In genomic region chr3:120661963-120662347, GRCh38 we compare ENCODE assay signal across 13 cellular contexts. TPM values are rescaled to one million over a fixed set of nuclear protein-coding genes. Genes with fewer than 3 reads are reported as not detected.
DNase-seq lines count a peak whose midpoint lies in the region; ATAC-seq, FAIRE-seq and TF ChIP-seq lines count a peak whose summit lies in the region.
"Had no signal": no experiment of that assay in that cellular context is flagged by ENCODE, and none has a peak within 500 bp of the region (broad histone marks: within the 10 kb centered on the region; RNA-seq: fewer than 3 reads in every experiment).

No MANE protein-coding gene starts in this region.

- no peak overlapping the region for H2BK20ac ChIP-seq in IMR-90 (ENCODE audit: low read depth, low read length)

- H2AK5ac ChIP-seq in IMR-90 (ENCODE audit: low read depth, low read length), result no peak overlapping the region

- H3K4me2 ChIP-seq in A549 (peak overlapping the region; percentile 82), IMR-90 (ENCODE audit: low read depth, low read length) (no peak overlapping the region), parathyroid adenoma (ENCODE audit: low read length) (peak overlapping the region; percentile 28)

- ATAC-seq in A549, result peak; percentile 68 to 75; a peak in 4 of 6 replicates
- 0 out of 2 replicates have a peak, but pooled peaks have one; percentile 24 for ATAC-seq in IMR-90 (ENCODE audit: low read depth)
- no peak for ATAC-seq in gastroesophageal sphincter

- CTCF ChIA-PET in A549 (lab: Yijun Ruan, JAX), result no interaction called here
- CTCF ChIA-PET in IMR-90 (lab: Yijun Ruan, JAX), result no interaction called here

- no peak overlapping the region for H4K91ac ChIP-seq in IMR-90 (ENCODE audit: insufficient read depth, low read depth, low read length)

- H3K4me1 ChIP-seq in A549 (peaks cover 39% of the 10 kb centered on the region), IMR-90 (ENCODE audit: control insufficient read depth, insufficient read depth, low read length) (peaks cover 3% of the 10 kb centered on the region; the same call in 1 of the 2 replicates), parathyroid adenoma (no peaks in the 10 kb centered on the region), gastroesophageal sphincter (no peaks in the 10 kb centered on the region)
- H3K4me1 ChIP-seq: Caco-2 had no signal

- no peaks in the 10 kb centered on the region for H3K79me2 ChIP-seq in parathyroid adenoma

- no peak overlapping the region for H2BK5ac ChIP-seq in IMR-90 (ENCODE audit: low read depth, low read length, poor library complexity, severe bottlenecking)

- H3K23ac ChIP-seq in IMR-90 (ENCODE audit: low read depth, low read length), result no peak overlapping the region

- TF ChIP-seq RAD21 in A549 (conservative IDR thresholded peaks at IDR 0.05 in 1 of 2, IDR thresholded peaks at IDR 0.05 in 1 of 2) (no peak), IMR-90 (IDR thresholded peaks at IDR 0.05; ENCODE audit: low read length) (no peak)

- WGBS in A549 (ENCODE audit: missing lambda C conversion rate), result 47% methylated on average over 5 of the region's 5 CpGs
- WGBS in IMR-90 (ENCODE audit: extremely low coverage in 2 of 2, insufficient read length in 1 of 2), 2 experiments, result 65 to 80% methylated on average over 1 to 5 of the region's 5 CpGs
- 51 to 60% methylated on average over 5 of the region's 5 CpGs for WGBS in gastroesophageal sphincter (ENCODE audit: low coverage in 1 of 2), 2 donors

- no peak overlapping the region for H3K9ac ChIP-seq in IMR-90 (ENCODE audit: low read depth, low read length)
- no peak overlapping the region for H3K9ac ChIP-seq in parathyroid adenoma

- no peak overlapping the region for H4K5ac ChIP-seq in IMR-90 (ENCODE audit: low read depth, low read length)

- H4K8ac ChIP-seq in IMR-90 (ENCODE audit: low read depth in 2 of 2, low read length in 2 of 2), result no peak overlapping the region

- no peak overlapping the region for H3K4ac ChIP-seq in IMR-90 (ENCODE audit: low read depth, low read length)

- FAIRE-seq in A549 (lab: Jason Lieb, UNC) (no peak), bronchial epithelial cell (lab: Jason Lieb, UNC) (no peak)

- no peak overlapping the region for H2AK9ac ChIP-seq in IMR-90 (replicated peaks; ENCODE audit: low read depth, low read length, poor library complexity)

- no peaks in the 10 kb centered on the region for H3K9me1 ChIP-seq in IMR-90 (ENCODE audit: insufficient read depth, low read length)

- H3K36me3 ChIP-seq in IMR-90 (ENCODE audit: control insufficient read depth, insufficient read depth, low read length) (no peaks in the 10 kb centered on the region), bronchial epithelial cell (ENCODE audit: control insufficient read depth, insufficient read depth, low read length) (no peaks in the 10 kb centered on the region), parathyroid adenoma (ENCODE audit: control insufficient read depth, insufficient read depth, low read length) (no peaks in the 10 kb centered on the region), gastroesophageal sphincter (no peaks in the 10 kb centered on the region)

- H3K79me1 ChIP-seq in IMR-90 (ENCODE audit: low read depth in 1 of 2, low read length in 2 of 2), result no peaks in the 10 kb centered on the region

- no peak overlapping the region for H2AFZ ChIP-seq in IMR-90 (replicated peaks; ENCODE audit: low read length, poor library complexity)
- peak overlapping the region; percentile 38 for H2AFZ ChIP-seq in parathyroid adenoma

- POLR2A ChIA-PET in A549 (lab: Yijun Ruan, JAX) (interaction anchor here (1.0 kb wide), 1 partner anchor 17 kb away, joined by 3 read pairs; no protein-coding TSS in a partner anchor), IMR-90 (lab: Charles Lee; ENCODE audit: unreplicated experiment) (no interaction called here)

- H3K9me3 ChIP-seq in A549, result peaks cover 4% of the 10 kb centered on the region; the same call in 1 of the 3 replicates
- no peaks in the 10 kb centered on the region for H3K9me3 ChIP-seq in IMR-90 (ENCODE audit: control insufficient read depth, insufficient read depth, low read length)
- H3K9me3 ChIP-seq in parathyroid adenoma (ENCODE audit: control insufficient read depth, low read length), result no peaks in the 10 kb centered on the region
- H3K9me3 ChIP-seq in gastroesophageal sphincter, result no peaks in the 10 kb centered on the region
- H3K9me3 ChIP-seq: Caco-2 had no signal

- H3K27ac ChIP-seq in A549, result peak overlapping the region; percentile 64 to 78
- peak overlapping the region; percentile 6; the same call in 1 of the 2 replicates for H3K27ac ChIP-seq in IMR-90 (ENCODE audit: insufficient read depth, low read length)
- no peak overlapping the region for H3K27ac ChIP-seq in parathyroid adenoma
- H3K27ac ChIP-seq in gastroesophageal sphincter, result no peak overlapping the region
- H3K27ac ChIP-seq: HL-60 had no signal

- TF ChIP-seq CTCF in A549 (IDR thresholded peaks at IDR 0.05) (no peak), IMR-90 (conservative IDR thresholded peaks at IDR 0.05; ENCODE audit: low read depth, low read length) (no peak), bronchial epithelial cell (IDR thresholded peaks at IDR 0.05; ENCODE audit: insufficient read depth, low read length, severe bottlenecking) (no peak), parathyroid adenoma (IDR thresholded peaks at IDR 0.05) (no peak), GM13976 (IDR thresholded peaks at IDR 0.05; ENCODE audit: borderline replicate concordance, control extremely low read depth, extremely low read depth, insufficient read depth, missing control alignments) (no peak), gastroesophageal sphincter (IDR thresholded peaks at IDR 0.05) (no peak)

- no peak for TF ChIP-seq EP300 in A549 (IDR thresholded peaks at IDR 0.05)
- no peak for TF ChIP-seq EP300 in gastroesophageal sphincter (IDR thresholded peaks at IDR 0.05)

- TF ChIP-seq POLR2A in A549 (IDR thresholded peaks at IDR 0.05; ENCODE audit: low read length), result no peak
- TF ChIP-seq POLR2A in IMR-90 (IDR thresholded peaks at IDR 0.05; ENCODE audit: low read depth, low read length), result no peak
- no peak for TF ChIP-seq POLR2A in gastroesophageal sphincter (IDR thresholded peaks at IDR 0.05)

- H3K27me3 ChIP-seq in IMR-90 (ENCODE audit: control insufficient read depth, insufficient read depth, low read length) (0 out of 2 replicates have a peak, but pooled peaks cover 2% of the 10 kb centered on the region), bronchial epithelial cell (ENCODE audit: control insufficient read depth, insufficient read depth, low read length) (no peaks in the 10 kb centered on the region), parathyroid adenoma (ENCODE audit: control insufficient read depth, insufficient read depth, low read length) (no peaks in the 10 kb centered on the region), gastroesophageal sphincter (no peaks in the 10 kb centered on the region)

- in situ Hi-C loops in IMR-90 (cut with MboI; ENCODE audit: low sequenced_read_pairs), result no loop called here
- in situ Hi-C loops in GM13976 (cut with MboI; ENCODE audit: low sequenced_read_pairs, unreplicated experiment), result no loop called here

- H2BK15ac ChIP-seq in IMR-90 (ENCODE audit: low read depth, low read length), result no peak overlapping the region

- H3K4me3 ChIP-seq in A549, result no peak overlapping the region; the same call in 2 of the 3 replicates
- H3K4me3 ChIP-seq in IMR-90 (ENCODE audit: insufficient read depth, low read depth, low read length), result no peak overlapping the region
- H3K4me3 ChIP-seq in bronchial epithelial cell (ENCODE audit: low read depth, low read length), result no peak overlapping the region
- no peak overlapping the region for H3K4me3 ChIP-seq in parathyroid adenoma (ENCODE audit: low read depth, low read length)
- no peak overlapping the region for H3K4me3 ChIP-seq in gastroesophageal sphincter

- H3K14ac ChIP-seq in IMR-90 (replicated peaks; ENCODE audit: low read depth, low read length), result no peak overlapping the region

- dilution Hi-C loops in IMR-90 (cut with HindIII; ENCODE audit: low sequenced_read_pairs, unreplicated experiment), result no loop called here

- H2BK120ac ChIP-seq in IMR-90 (ENCODE audit: low read depth, low read length), result no peak overlapping the region

- no peaks in the 10 kb centered on the region for H4K20me1 ChIP-seq in IMR-90 (ENCODE audit: insufficient read depth, low read length)

- no peak overlapping the region; the same call in 1 of the 2 replicates for H3K18ac ChIP-seq in IMR-90 (ENCODE audit: low read depth, low read length)

- no peak for DNase-seq in A549 (ENCODE audit: low read depth in 1 of 2, low spot score in 1 of 2)
- no peak for DNase-seq in IMR-90
- DNase-seq in bronchial epithelial cell (ENCODE audit: low read depth), result peak; percentile 5
- no peak for DNase-seq in GM13976 (ENCODE audit: low spot score)
- no peak for DNase-seq in activated naive CD4-positive, alpha-beta T cell treated with anti-CD3 and anti-CD28 coated beads, Interleukin-2, amount 50 U/mL, for 16 hours
- DNase-seq: Caco-2; CD8-positive, alpha-beta memory T cell; GF-D8; HCEC 1CT; HFFc6 had no signal

- H3K56ac ChIP-seq in IMR-90 (ENCODE audit: extremely low read depth, insufficient read depth, low read length), result no peak overlapping the region

- intact Hi-C loops in IMR-90 (cut with micrococcal nuclease), result no loop called here

- BruUV-seq in IMR-90 (replicated peaks; lab: Mats Ljungman, UMichigan), result no TSS peak

TF ChIP-seq in A549, 52 proteins besides CTCF, POLR2A, EP300 and RAD21 (continues in another document):
- TF ChIP-seq RFX5 (IDR thresholded peaks at IDR 0.05), result no peak

TF ChIP-seq in IMR-90, 13 proteins besides CTCF, POLR2A, EP300 and RAD21 (continues in another document):
- TF ChIP-seq BHLHE40 (IDR thresholded peaks at IDR 0.05; ENCODE audit: low read depth, low read length), result no peak
- no peak for TF ChIP-seq CHD1 (IDR thresholded peaks at IDR 0.05; ENCODE audit: low read depth, low read length)
- TF ChIP-seq NFE2L2 (IDR thresholded peaks at IDR 0.05; ENCODE audit: low read depth, low read length), result no peak
- TF ChIP-seq MAFK (IDR thresholded peaks at IDR 0.05; ENCODE audit: low read depth, low read length), result no peak

RNA-seq across cellular contexts. Expression of gene HGD, which starts 20.1 kb away (rescaled TPM):
- polyA plus RNA-seq in A549 (2011; rRNA removed), result 101 and 141 TPM in 2 replicates
- polyA plus RNA-seq in A549 (2012; cell fraction: cytosol; rRNA removed), result 19.8 and 26.4 TPM in 2 replicates
- 21.9 and 30.8 TPM in 2 replicates for polyA plus RNA-seq in A549 (2012; cell fraction: nucleus; rRNA removed)
- 35.1 to 48.8 TPM (median 46.1 TPM) in 3 replicates for polyA plus RNA-seq in A549 (2017; fragmentation: RNase III; extraction: RNeasy Plus Mini Kit Qiagen cat#74134 plus additional on column Dnase treatment)
- 62.5 and 91.7 TPM in 2 replicates for polyA minus RNA-seq in A549 (2011; rRNA and poly(A)+ RNA removed)
- total RNA-seq in IMR-90 (2012; rRNA removed), result not detected in 2 replicates
- polyA plus RNA-seq in IMR-90 (2012; rRNA removed), result 0.14 and 0.19 TPM in 2 replicates
- polyA plus RNA-seq in IMR-90 (2012; cell fraction: cytosol; rRNA removed), result not detected in 2 replicates
- polyA plus RNA-seq in IMR-90 (2012; cell fraction: nucleus; rRNA removed; ENCODE audit: low replicate concordance), result 0.30 and 1.4 TPM in 2 replicates
- under 0.01 and 0.38 TPM in 2 replicates for total RNA-seq in bronchial epithelial cell
- total RNA-seq in gastroesophageal sphincter, result not detected
- polyA plus RNA-seq: CD8-positive, alpha-beta memory T cell had no signal

Comparison
In these comparisons a context has a peak if more than half of its experiments do, and no peak if none do; other contexts are left out.
1. H3K27ac ChIP-seq: peak in A549 (2 of 2) and IMR-90 (single experiment); none in parathyroid adenoma (single experiment) and gastroesophageal sphincter (0 of 4).